In the genomic region with DNA sequence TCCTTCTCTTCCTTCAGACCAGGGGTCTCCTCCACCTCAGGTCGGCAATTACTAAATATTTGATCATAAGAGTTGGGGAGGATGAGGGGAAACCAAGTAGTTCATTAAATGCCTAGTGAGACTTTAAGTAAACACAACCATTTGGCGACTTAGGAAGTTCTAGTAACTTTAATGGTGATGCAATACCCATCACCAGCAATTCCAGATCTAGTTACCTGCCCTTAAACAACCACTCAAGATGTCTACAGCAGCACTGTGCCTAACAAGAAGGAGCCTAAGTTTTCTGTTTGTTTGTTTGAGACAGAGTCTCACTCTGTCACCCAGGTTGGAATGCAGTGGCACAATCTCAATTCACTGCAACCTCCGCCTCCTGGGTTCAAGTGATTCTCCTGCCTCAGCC, we compare ENCODE assay signal across 1 cellular context.
TF ChIP-seq lines count a peak whose summit lies in the region.

No MANE protein-coding gene starts in this region.

TF ChIP-seq in GM23338, 12 proteins besides CTCF, POLR2A, EP300 and RAD21 (continued from another document):
- TF ChIP-seq, protein P1, sequence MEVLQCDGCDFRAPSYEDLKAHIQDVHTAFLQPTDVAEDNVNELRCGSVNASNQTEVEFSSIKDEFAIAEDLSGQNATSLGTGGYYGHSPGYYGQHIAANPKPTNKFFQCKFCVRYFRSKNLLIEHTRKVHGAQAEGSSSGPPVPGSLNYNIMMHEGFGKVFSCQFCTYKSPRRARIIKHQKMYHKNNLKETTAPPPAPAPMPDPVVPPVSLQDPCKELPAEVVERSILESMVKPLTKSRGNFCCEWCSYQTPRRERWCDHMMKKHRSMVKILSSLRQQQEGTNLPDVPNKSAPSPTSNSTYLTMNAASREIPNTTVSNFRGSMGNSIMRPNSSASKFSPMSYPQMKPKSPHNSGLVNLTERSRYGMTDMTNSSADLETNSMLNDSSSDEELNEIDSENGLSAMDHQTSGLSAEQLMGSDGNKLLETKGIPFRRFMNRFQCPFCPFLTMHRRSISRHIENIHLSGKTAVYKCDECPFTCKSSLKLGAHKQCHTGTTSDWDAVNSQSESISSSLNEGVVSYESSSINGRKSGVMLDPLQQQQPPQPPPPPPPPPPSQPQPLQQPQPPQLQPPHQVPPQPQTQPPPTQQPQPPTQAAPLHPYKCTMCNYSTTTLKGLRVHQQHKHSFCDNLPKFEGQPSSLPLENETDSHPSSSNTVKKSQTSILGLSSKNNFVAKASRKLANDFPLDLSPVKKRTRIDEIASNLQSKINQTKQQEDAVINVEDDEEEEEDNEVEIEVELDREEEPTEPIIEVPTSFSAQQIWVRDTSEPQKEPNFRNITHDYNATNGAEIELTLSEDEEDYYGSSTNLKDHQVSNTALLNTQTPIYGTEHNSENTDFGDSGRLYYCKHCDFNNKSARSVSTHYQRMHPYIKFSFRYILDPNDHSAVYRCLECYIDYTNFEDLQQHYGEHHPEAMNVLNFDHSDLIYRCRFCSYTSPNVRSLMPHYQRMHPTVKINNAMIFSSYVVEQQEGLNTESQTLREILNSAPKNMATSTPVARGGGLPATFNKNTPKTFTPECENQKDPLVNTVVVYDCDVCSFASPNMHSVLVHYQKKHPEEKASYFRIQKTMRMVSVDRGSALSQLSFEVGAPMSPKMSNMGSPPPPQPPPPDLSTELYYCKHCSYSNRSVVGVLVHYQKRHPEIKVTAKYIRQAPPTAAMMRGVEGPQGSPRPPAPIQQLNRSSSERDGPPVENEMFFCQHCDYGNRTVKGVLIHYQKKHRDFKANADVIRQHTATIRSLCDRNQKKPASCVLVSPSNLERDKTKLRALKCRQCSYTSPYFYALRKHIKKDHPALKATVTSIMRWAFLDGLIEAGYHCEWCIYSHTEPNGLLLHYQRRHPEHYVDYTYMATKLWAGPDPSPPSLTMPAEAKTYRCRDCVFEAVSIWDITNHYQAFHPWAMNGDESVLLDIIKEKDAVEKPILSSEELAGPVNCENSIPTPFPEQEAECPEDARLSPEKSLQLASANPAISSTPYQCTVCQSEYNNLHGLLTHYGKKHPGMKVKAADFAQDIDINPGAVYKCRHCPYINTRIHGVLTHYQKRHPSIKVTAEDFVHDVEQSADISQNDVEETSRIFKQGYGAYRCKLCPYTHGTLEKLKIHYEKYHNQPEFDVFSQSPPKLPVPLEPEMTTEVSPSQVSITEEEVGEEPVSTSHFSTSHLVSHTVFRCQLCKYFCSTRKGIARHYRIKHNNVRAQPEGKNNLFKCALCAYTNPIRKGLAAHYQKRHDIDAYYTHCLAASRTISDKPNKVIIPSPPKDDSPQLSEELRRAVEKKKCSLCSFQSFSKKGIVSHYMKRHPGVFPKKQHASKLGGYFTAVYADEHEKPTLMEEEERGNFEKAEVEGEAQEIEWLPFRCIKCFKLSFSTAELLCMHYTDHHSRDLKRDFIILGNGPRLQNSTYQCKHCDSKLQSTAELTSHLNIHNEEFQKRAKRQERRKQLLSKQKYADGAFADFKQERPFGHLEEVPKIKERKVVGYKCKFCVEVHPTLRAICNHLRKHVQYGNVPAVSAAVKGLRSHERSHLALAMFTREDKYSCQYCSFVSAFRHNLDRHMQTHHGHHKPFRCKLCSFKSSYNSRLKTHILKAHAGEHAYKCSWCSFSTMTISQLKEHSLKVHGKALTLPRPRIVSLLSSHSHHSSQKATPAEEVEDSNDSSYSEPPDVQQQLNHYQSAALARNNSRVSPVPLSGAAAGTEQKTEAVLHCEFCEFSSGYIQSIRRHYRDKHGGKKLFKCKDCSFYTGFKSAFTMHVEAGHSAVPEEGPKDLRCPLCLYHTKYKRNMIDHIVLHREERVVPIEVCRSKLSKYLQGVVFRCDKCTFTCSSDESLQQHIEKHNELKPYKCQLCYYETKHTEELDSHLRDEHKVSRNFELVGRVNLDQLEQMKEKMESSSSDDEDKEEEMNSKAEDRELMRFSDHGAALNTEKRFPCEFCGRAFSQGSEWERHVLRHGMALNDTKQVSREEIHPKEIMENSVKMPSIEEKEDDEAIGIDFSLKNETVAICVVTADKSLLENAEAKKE (CRISPR knock-in tag; IDR thresholded peaks at IDR 0.05), result no peak
- TF ChIP-seq POLR2AphosphoS5 (IDR thresholded peaks at IDR 0.05; ENCODE audit: low read depth), result no peak
TF ChIP-seq in GM23338: peak in this region for 0.
